ENCODE assay signal across 19 cellular contexts in genomic region chrX:10126834-10127233, GRCh38.
"Had no signal": no experiment of that assay in that cellular context is flagged by ENCODE, and none has a peak within 500 bp of the region (broad histone marks: within the 10 kb centered on the region; RNA-seq: fewer than 3 reads in every experiment).

No MANE protein-coding gene starts in this region.

- H3K4me1 ChIP-seq: foreskin keratinocyte had no signal

- H3K27ac ChIP-seq: coronary artery, dorsolateral prefrontal cortex, esophagus muscularis mucosa, foreskin keratinocyte, heart right ventricle, left lung, lower lobe of right lung had no signal

- DNase-seq: dermis blood vessel endothelial cell; dorsolateral prefrontal cortex; effector CD4-positive, alpha-beta T cell; effector memory CD4-positive, alpha-beta T cell; foreskin keratinocyte; glutamatergic neuron; head of caudate nucleus; heart right ventricle; hippocampal formation; left cardiac atrium; left lung; left ventricle myocardium superior; lower lobe of right lung; mesendoderm; midbrain had no signal

- H3K27me3 ChIP-seq: esophagus muscularis mucosa, foreskin keratinocyte, heart right ventricle, left lung had no signal

- H3K4me3 ChIP-seq: coronary artery, dorsolateral prefrontal cortex, esophagus muscularis mucosa, heart right ventricle, left lung, lower lobe of right lung had no signal

- H3K9me3 ChIP-seq: esophagus muscularis mucosa, heart right ventricle, left lung, lower lobe of right lung had no signal

- ATAC-seq: foreskin keratinocyte, heart right ventricle, left cardiac atrium, left ventricle myocardium superior had no signal

- FAIRE-seq: frontal cortex, keratinocyte had no signal
